Comparison of ENCODE assay signal across 8 cellular contexts in genomic region chr16:84617631-84618427, GRCh38. TPM values are rescaled to one million over a fixed set of nuclear protein-coding genes. Genes with fewer than 3 reads are reported as not detected.
DNase-seq lines count a peak whose midpoint lies in the region; ATAC-seq, FAIRE-seq and TF ChIP-seq lines count a peak whose summit lies in the region.

Gene COTL1 (minus strand): TSS chr16:84618078. CDS start chr16:84617914, 164 bp downstream.

- H4K20me1 ChIP-seq in HCT116 (ENCODE audit: insufficient read depth): no peaks in the 10 kb centered on the region; the same call in 1 of the 2 replicates

- peak; percentile 76 for ATAC-seq in HCT116

- no peak for TF ChIP-seq RAD21 in HCT116 (IDR thresholded peaks at IDR 0.05; ENCODE audit: low read depth)

- no peaks in the 10 kb centered on the region for H3K9me3 ChIP-seq in HCT116 (ENCODE audit: control insufficient read depth in 1 of 2, insufficient read depth in 1 of 2, low read depth in 1 of 2, low read length in 2 of 2)
- no peaks in the 10 kb centered on the region for H3K9me3 ChIP-seq in SJSA1 (replicated peaks)
- H3K9me3 ChIP-seq in neutrophil: no peaks in the 10 kb centered on the region

- intact Hi-C loops in HCT116 (cut with micrococcal nuclease): no loop called here

- FAIRE-seq in frontal cortex (lab: Jason Lieb, UNC): no peak

- H3K79me2 ChIP-seq in HCT116 (ENCODE audit: insufficient read depth, low read length): peaks cover 48% of the 10 kb centered on the region

- CTCF ChIA-PET in HCT116 (lab: Charles Lee): interaction anchor here (0.8 to 3.0 kb wide), 5 partner anchors 54 to 354 kb away, joined by 3 to 16 read pairs (median 4); no protein-coding TSS in a partner anchor

- peaks cover 16 to 63% of the 10 kb centered on the region in 2 experiments for H3K4me1 ChIP-seq in HCT116 (ENCODE audit: control insufficient read depth in 1 of 2, insufficient read depth in 2 of 2, low read length in 2 of 2)
- peaks cover 47% of the 10 kb centered on the region for H3K4me1 ChIP-seq in SJSA1 (replicated peaks)
- H3K4me1 ChIP-seq in neutrophil (ENCODE audit: control insufficient read depth in 1 of 2, insufficient read depth in 1 of 2, low read depth in 1 of 2, low read length in 1 of 2): peaks cover 48 to 57% of the 10 kb centered on the region in 2 experiments

- TF ChIP-seq POLR2A in HCT116 (IDR thresholded peaks at IDR 0.05; ENCODE audit: borderline replicate concordance, extremely low read depth, insufficient read depth, insufficient read length): peak; percentile 85

- no TSS peak for BruUV-seq in HCT116 (replicated peaks; lab: Mats Ljungman, UMichigan)

- RAD21 ChIA-PET in HCT116 (lab: Charles Lee; ENCODE audit: low non-redundant PET in 1 of 2, low total read pairs in 2 of 2, uncharacterized antibody in 2 of 2, unreplicated experiment in 2 of 2): interaction anchor here in 1 of 2 experiments (1.0 kb wide), 1 partner anchor 107 kb away, joined by 3 read pairs; no protein-coding TSS in a partner anchor

- H3K27ac ChIP-seq in HCT116 (ENCODE audit: low read depth, low read length): peak within 1 kb of the TSS; percentile 86
- H3K27ac ChIP-seq in SJSA1: peak within 1 kb of the TSS; percentile 68
- H3K27ac ChIP-seq in neutrophil: peak within 1 kb of the TSS; percentile 98

- POLR2A ChIA-PET in HCT116 (lab: Charles Lee): interaction anchor here (0.6 to 1.5 kb wide), 6 partner anchors 12 to 994 kb away, joined by 3 to 7 read pairs (median 5); no protein-coding TSS in a partner anchor

- no peaks in the 10 kb centered on the region for H3K9me2 ChIP-seq in HCT116 (ENCODE audit: insufficient read depth)

- DNase-seq in GDM1 (lab: John Stamatoyannopoulos, UW) (peak; percentile 85), HCT116 (ENCODE audit: low read depth, low spot score) (peak; percentile 96), MV-4-11 (lab: John Stamatoyannopoulos, UW) (peak; percentile 95), SJSA1 (ENCODE audit: low read depth in 1 of 2, low spot score in 2 of 2) (peak; percentile 95 to 99), frontal cortex (ENCODE audit: low spot score in 2 of 2) (peak; percentile 95 to 96)
- peak; percentile 78 to 94 (median 82) for DNase-seq in activated naive CD4-positive, alpha-beta T cell (lab: John Stamatoyannopoulos, UW)

- TF ChIP-seq CTCF in HCT116 (IDR thresholded peaks at IDR 0.05 in 2 of 3, conservative IDR thresholded peaks at IDR 0.05 in 1 of 3; ENCODE audit: borderline replicate concordance in 1 of 3, insufficient read depth in 1 of 3, low read depth in 2 of 3, low read length in 2 of 3): no peak
- no peak for TF ChIP-seq CTCF in neutrophil (IDR thresholded peaks at IDR 0.05)
- TF ChIP-seq CTCF in subcutaneous adipose tissue (IDR thresholded peaks at IDR 0.05; ENCODE audit: low read depth): no peak

- H3K9ac ChIP-seq in HCT116 (ENCODE audit: low read length): peak within 1 kb of the TSS; percentile 85

- H3K4me3 ChIP-seq in HCT116 (replicated peaks in 1 of 2; ENCODE audit: low read depth in 1 of 2, low read length in 2 of 2): peak within 1 kb of the TSS; percentile 82 to 85
- H3K4me3 ChIP-seq in SJSA1: peak within 1 kb of the TSS; percentile 96
- peak within 1 kb of the TSS; percentile 96 to 100 for H3K4me3 ChIP-seq in neutrophil (ENCODE audit: low read depth in 1 of 2, low read length in 1 of 2)

- H2AFZ ChIP-seq in HCT116 (ENCODE audit: low read depth, low read length, poor library complexity, severe bottlenecking): no peak within 1 kb of the TSS

- H3K36me3 ChIP-seq in HCT116 (ENCODE audit: control insufficient read depth in 1 of 2, insufficient read depth in 2 of 2, low read length in 2 of 2) (peaks cover 0 to 23% of the 10 kb centered on the region in 2 experiments; a peak in 1 of 4 replicates), SJSA1 (peaks cover 49% of the 10 kb centered on the region), neutrophil (peaks cover 38% of the 10 kb centered on the region)

- H3K27me3 ChIP-seq in HCT116 (ENCODE audit: insufficient read depth, low read length) (no peaks in the 10 kb centered on the region), SJSA1 (replicated peaks) (no peaks in the 10 kb centered on the region), neutrophil (no peaks in the 10 kb centered on the region)

- H3K4me2 ChIP-seq in HCT116 (ENCODE audit: low read length): peak within 1 kb of the TSS; percentile 86

TF ChIP-seq in HCT116, 20 proteins besides CTCF, POLR2A, EP300 and RAD21:
- TF ChIP-seq JUND (IDR thresholded peaks at IDR 0.05) (no peak), EZH2 (IDR thresholded peaks at IDR 0.05) (no peak), ZBTB33 (IDR thresholded peaks at IDR 0.05; ENCODE audit: extremely low read depth, insufficient replicate concordance, low read length) (peak; percentile 31), ATF3 (IDR thresholded peaks at IDR 0.05) (no peak), FOSL1 (IDR thresholded peaks at IDR 0.05; ENCODE audit: low read depth) (no peak), CBX3 (IDR thresholded peaks at IDR 0.05; ENCODE audit: low read depth) (no peak), SIN3A (IDR thresholded peaks at IDR 0.05; ENCODE audit: low read depth) (no peak), CEBPB (IDR thresholded peaks at IDR 0.05; ENCODE audit: low read depth) (no peak), ZFX (IDR thresholded peaks at IDR 0.05) (peak; percentile 80; the same call in 1 of the 2 replicates), TCF7L2 (IDR thresholded peaks at IDR 0.05; ENCODE audit: borderline replicate concordance, extremely low read depth, insufficient read depth, insufficient read length) (no peak), SRF (IDR thresholded peaks at IDR 0.05; ENCODE audit: low read depth) (no peak), YY1 (IDR thresholded peaks at IDR 0.05; ENCODE audit: extremely low read depth, insufficient replicate concordance, low read depth, low read length) (no peak), EZH2phosphoT487 (IDR thresholded peaks at IDR 0.05; ENCODE audit: borderline replicate concordance) (no peak), POLR2AphosphoS5 (IDR thresholded peaks at IDR 0.05; ENCODE audit: low read depth, low read length) (peak; percentile 97), EGR1 (IDR thresholded peaks at IDR 0.05; ENCODE audit: low read depth) (no peak), SP1 (IDR thresholded peaks at IDR 0.05; ENCODE audit: low read depth) (no peak), ELF1 (IDR thresholded peaks at IDR 0.05; ENCODE audit: borderline replicate concordance, low read depth) (no peak)
- TF ChIP-seq, protein P1, sequence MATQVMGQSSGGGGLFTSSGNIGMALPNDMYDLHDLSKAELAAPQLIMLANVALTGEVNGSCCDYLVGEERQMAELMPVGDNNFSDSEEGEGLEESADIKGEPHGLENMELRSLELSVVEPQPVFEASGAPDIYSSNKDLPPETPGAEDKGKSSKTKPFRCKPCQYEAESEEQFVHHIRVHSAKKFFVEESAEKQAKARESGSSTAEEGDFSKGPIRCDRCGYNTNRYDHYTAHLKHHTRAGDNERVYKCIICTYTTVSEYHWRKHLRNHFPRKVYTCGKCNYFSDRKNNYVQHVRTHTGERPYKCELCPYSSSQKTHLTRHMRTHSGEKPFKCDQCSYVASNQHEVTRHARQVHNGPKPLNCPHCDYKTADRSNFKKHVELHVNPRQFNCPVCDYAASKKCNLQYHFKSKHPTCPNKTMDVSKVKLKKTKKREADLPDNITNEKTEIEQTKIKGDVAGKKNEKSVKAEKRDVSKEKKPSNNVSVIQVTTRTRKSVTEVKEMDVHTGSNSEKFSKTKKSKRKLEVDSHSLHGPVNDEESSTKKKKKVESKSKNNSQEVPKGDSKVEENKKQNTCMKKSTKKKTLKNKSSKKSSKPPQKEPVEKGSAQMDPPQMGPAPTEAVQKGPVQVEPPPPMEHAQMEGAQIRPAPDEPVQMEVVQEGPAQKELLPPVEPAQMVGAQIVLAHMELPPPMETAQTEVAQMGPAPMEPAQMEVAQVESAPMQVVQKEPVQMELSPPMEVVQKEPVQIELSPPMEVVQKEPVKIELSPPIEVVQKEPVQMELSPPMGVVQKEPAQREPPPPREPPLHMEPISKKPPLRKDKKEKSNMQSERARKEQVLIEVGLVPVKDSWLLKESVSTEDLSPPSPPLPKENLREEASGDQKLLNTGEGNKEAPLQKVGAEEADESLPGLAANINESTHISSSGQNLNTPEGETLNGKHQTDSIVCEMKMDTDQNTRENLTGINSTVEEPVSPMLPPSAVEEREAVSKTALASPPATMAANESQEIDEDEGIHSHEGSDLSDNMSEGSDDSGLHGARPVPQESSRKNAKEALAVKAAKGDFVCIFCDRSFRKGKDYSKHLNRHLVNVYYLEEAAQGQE (IDR thresholded peaks at IDR 0.05; ENCODE audit: low read depth): no peak
TF ChIP-seq in HCT116: peak in this region for 3.

RNA-seq across cellular contexts. Expression of gene COTL1, which starts in this region (rescaled TPM):
- total RNA-seq in HCT116 (2021; ENCODE audit: unreplicated experiment): 276 TPM
- polyA plus RNA-seq in HCT116 (2012): 173 and 223 TPM in 2 replicates
- 455 and 520 TPM in 2 replicates for total RNA-seq in SJSA1 (2014; rRNA removed; shearing (Covaris generic))
- 87.2 TPM for total RNA-seq in frontal cortex
- total RNA-seq in subcutaneous adipose tissue: 100 to 1,000 TPM in 1 of 4 donors, 10 to 100 TPM in 3; 27.5 to 114 (median 59.7) TPM

Comparison
In these comparisons a context has a peak if more than half of its experiments do, and no peak if none do; other contexts are left out.
1. Peak in every context shown above with its lines: DNase-seq, ATAC-seq, H3K4me3 ChIP-seq and H3K27ac ChIP-seq.